Comparison of ENCODE assay signal across 8 cellular contexts in the genomic region with DNA sequence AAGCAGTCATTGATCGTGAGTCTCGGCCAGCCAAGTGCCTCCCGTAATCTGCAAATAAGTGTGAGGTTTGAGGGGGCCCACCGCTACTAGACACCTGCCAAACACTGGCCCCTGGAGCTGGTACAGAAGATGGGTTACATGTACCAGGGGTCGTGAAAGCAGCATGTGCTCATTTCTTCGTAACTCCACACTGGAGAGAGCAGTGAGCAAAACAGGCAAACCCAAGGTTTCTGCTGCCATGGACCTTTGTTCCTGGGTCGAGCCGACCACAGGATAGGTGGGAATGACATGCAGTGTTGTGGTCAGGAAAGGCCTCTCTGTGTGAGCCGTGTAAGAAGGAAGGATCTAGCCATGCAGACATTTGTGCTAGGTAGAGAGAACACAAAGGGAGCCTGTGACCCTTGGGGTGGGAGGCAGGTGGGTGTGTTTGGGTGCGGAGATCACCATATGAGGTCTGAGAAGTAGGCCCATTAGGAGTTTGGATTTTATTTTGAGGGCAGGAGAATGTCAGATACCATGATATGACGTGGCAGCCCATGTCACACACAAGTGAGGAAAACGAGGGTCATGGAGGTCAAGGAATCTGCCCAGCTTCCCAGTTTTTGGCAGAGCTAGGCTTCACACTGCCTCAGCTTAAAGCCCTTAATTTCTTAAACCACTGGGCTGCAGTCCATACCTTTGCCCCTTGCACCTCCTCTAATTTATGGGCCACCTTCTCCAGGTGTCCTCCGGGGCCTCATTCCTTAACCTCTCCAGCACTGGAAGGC. TPM values are rescaled to one million over a fixed set of nuclear protein-coding genes. Genes with fewer than 3 reads are reported as not detected.
DNase-seq lines count a peak whose midpoint lies in the region; ATAC-seq, FAIRE-seq and TF ChIP-seq lines count a peak whose summit lies in the region.

No MANE protein-coding gene starts in this region.

- POLR2A ChIA-PET in CD8-positive, alpha-beta memory T cell (lab: Charles Lee): interaction anchor here (0.5 to 6.2 kb wide), 8 partner anchors 17 to 713 kb away, joined by 3 to 128 read pairs (median 6); a partner anchor contains a TSS

- H2AFZ ChIP-seq in GM23338: peak overlapping the region; percentile 96

- peaks cover 31% of the 10 kb centered on the region for H3K79me2 ChIP-seq in GM23338 (replicated peaks; ENCODE audit: insufficient read depth)

- peak overlapping the region; percentile 77 for H3K27ac ChIP-seq in CD8-positive, alpha-beta memory T cell (ENCODE audit: low read depth, low read length)
- no peak overlapping the region; the same call in 1 of the 2 replicates for H3K27ac ChIP-seq in GM23338 (ENCODE audit: low read depth)
- H3K27ac ChIP-seq in pancreas: peak overlapping the region; percentile 86 to 98 (median 87)

- peak in 1 of 5 donors; percentile 19 for DNase-seq in CD8-positive, alpha-beta memory T cell
- no peak for DNase-seq in GM23338 (ENCODE audit: low spot score)
- peak; percentile 68 to 70 for DNase-seq in erythroblast (lab: John Stamatoyannopoulos, UW)
- no peak for DNase-seq in pancreas
- DNase-seq in effector CD8-positive, alpha-beta T cell (lab: John Stamatoyannopoulos, UW): no peak
- no peak for DNase-seq in SK-N-DZ (ENCODE audit: low spot score)
- no peak for DNase-seq in NOMO-1 treated with DMSO at 0.1 percent for 48 hours (lab: John Stamatoyannopoulos, UW; ENCODE audit: unreplicated experiment)

- H3K9me3 Mint-ChIP-seq in CD8-positive, alpha-beta memory T cell: no peaks in the 10 kb centered on the region
- H3K9me3 Mint-ChIP-seq in GM23338: no peaks in the 10 kb centered on the region
- no peaks in the 10 kb centered on the region for H3K9me3 Mint-ChIP-seq in T-helper 1 cell treated with Interleukin-12 subunit alpha and Interleukin-12 subunit beta and Interleukin-4 antibody, amounts not matched to agents 30 μg/mL and 1 μg/mL, for 36 hours

- peaks cover 39 to 58% (median 56%) of the 10 kb centered on the region in 3 donors for H3K4me1 Mint-ChIP-seq in CD8-positive, alpha-beta memory T cell
- H3K4me1 Mint-ChIP-seq in GM23338: peaks cover 24% of the 10 kb centered on the region
- peaks cover 36% of the 10 kb centered on the region for H3K4me1 Mint-ChIP-seq in T-helper 1 cell treated with Interleukin-12 subunit alpha and Interleukin-12 subunit beta and Interleukin-4 antibody, amounts not matched to agents 30 μg/mL and 1 μg/mL, for 36 hours (ENCODE audit: low read depth)

- no peak for FAIRE-seq in pancreas (lab: Jason Lieb, UNC)

- H4K20me1 ChIP-seq in GM23338 (replicated peaks; ENCODE audit: insufficient read depth): no peaks in the 10 kb centered on the region; the same call in 1 of the 2 replicates

- peak overlapping the region; percentile 89 to 99 (median 96) for H3K27ac Mint-ChIP-seq in CD8-positive, alpha-beta memory T cell
- peak overlapping the region; percentile 7; the same call in 1 of the 2 replicates for H3K27ac Mint-ChIP-seq in GM23338
- peak overlapping the region; percentile 97 for H3K27ac Mint-ChIP-seq in T-helper 1 cell treated with Interleukin-12 subunit alpha and Interleukin-12 subunit beta and Interleukin-4 antibody, amounts not matched to agents 30 μg/mL and 1 μg/mL, for 36 hours

- CTCF ChIA-PET in CD8-positive, alpha-beta memory T cell (lab: Charles Lee): interaction anchor here (1.0 to 6.0 kb wide), 15 partner anchors 11 to 440 kb away, joined by 3 to 74 read pairs (median 6); a partner anchor contains a TSS

- peaks cover 10 to 51% (median 13%) of the 10 kb centered on the region in 3 donors for H3K36me3 Mint-ChIP-seq in CD8-positive, alpha-beta memory T cell
- H3K36me3 Mint-ChIP-seq in GM23338 (ENCODE audit: low read depth): peaks cover 32% of the 10 kb centered on the region
- H3K36me3 Mint-ChIP-seq in T-helper 1 cell treated with Interleukin-12 subunit alpha and Interleukin-12 subunit beta and Interleukin-4 antibody, amounts not matched to agents 30 μg/mL and 1 μg/mL, for 36 hours (ENCODE audit: low read depth): peaks cover 28% of the 10 kb centered on the region

- peaks cover 31% of the 10 kb centered on the region for H3K36me3 ChIP-seq in CD8-positive, alpha-beta memory T cell (ENCODE audit: insufficient read depth, low read length)
- H3K36me3 ChIP-seq in GM23338 (ENCODE audit: insufficient read depth) (peaks cover 20% of the 10 kb centered on the region), pancreas (no peaks in the 10 kb centered on the region)

- no peaks in the 10 kb centered on the region for H3F3A ChIP-seq in GM23338 (replicated peaks; ENCODE audit: low read depth)

- TF ChIP-seq CTCF in GM23338 (conservative IDR thresholded peaks at IDR 0.05; ENCODE audit: low read depth in 2 of 2) (no peak), pancreas (IDR thresholded peaks at IDR 0.05) (no peak)

- H3K4me2 ChIP-seq in GM23338: peak overlapping the region; percentile 98

- 17 to 18% methylated on average over 13 of the region's 13 CpGs for WGBS in pancreas, 2 donors

- H3K4me3 Mint-ChIP-seq in CD8-positive, alpha-beta memory T cell: peak overlapping the region; percentile 84 to 95 (median 88)
- H3K4me3 Mint-ChIP-seq in GM23338: peak overlapping the region; percentile 69
- peak overlapping the region; percentile 91 for H3K4me3 Mint-ChIP-seq in T-helper 1 cell treated with Interleukin-12 subunit alpha and Interleukin-12 subunit beta and Interleukin-4 antibody, amounts not matched to agents 30 μg/mL and 1 μg/mL, for 36 hours

- no peak for TF ChIP-seq POLR2A in erythroblast (IDR thresholded peaks at IDR 0.05; ENCODE audit: low read length)

- H3K4me3 ChIP-seq in CD8-positive, alpha-beta memory T cell (ENCODE audit: low read length): peak overlapping the region; percentile 71
- H3K4me3 ChIP-seq in GM23338: peak overlapping the region; percentile 88
- H3K4me3 ChIP-seq in pancreas: peak overlapping the region; percentile 36 to 65 (median 62)

- H3K9me2 ChIP-seq in GM23338 (ENCODE audit: insufficient read depth): no peaks in the 10 kb centered on the region

- no peaks in the 10 kb centered on the region for H3K9me3 ChIP-seq in CD8-positive, alpha-beta memory T cell (ENCODE audit: low read length)
- H3K9me3 ChIP-seq in pancreas: no peaks in the 10 kb centered on the region

- ATAC-seq in GM23338 (no peak; the same call in 2 of the 3 replicates), pancreas (peak in 2 of 4 donors; percentile 2)

- peaks cover 50% of the 10 kb centered on the region for H3K4me1 ChIP-seq in CD8-positive, alpha-beta memory T cell (ENCODE audit: insufficient read depth, low read length)
- peaks cover 22% of the 10 kb centered on the region for H3K4me1 ChIP-seq in GM23338 (ENCODE audit: insufficient read depth)
- H3K4me1 ChIP-seq in pancreas: peaks cover 5 to 14% (median 14%) of the 10 kb centered on the region in 3 donors

- H3K27me3 Mint-ChIP-seq in CD8-positive, alpha-beta memory T cell: no peaks in the 10 kb centered on the region
- peaks cover 8% of the 10 kb centered on the region for H3K27me3 Mint-ChIP-seq in GM23338 (ENCODE audit: insufficient read depth, low read depth, poor library complexity)
- no peaks in the 10 kb centered on the region for H3K27me3 Mint-ChIP-seq in T-helper 1 cell treated with Interleukin-12 subunit alpha and Interleukin-12 subunit beta and Interleukin-4 antibody, amounts not matched to agents 30 μg/mL and 1 μg/mL, for 36 hours (ENCODE audit: low read depth)

- no peaks in the 10 kb centered on the region for H3K27me3 ChIP-seq in CD8-positive, alpha-beta memory T cell (ENCODE audit: insufficient read depth, low read length, poor library complexity, severe bottlenecking)
- peaks cover 21% of the 10 kb centered on the region for H3K27me3 ChIP-seq in GM23338 (ENCODE audit: insufficient read depth)
- H3K27me3 ChIP-seq in pancreas: no peaks in the 10 kb centered on the region

- intact Hi-C loops in pancreas (cut with DNase I): no loop called here

TF ChIP-seq in GM23338, 12 proteins besides CTCF, POLR2A, EP300 and RAD21 (continues in another document):
- no peak for TF ChIP-seq ZNF331 (CRISPR knock-in tag; IDR thresholded peaks at IDR 0.05; ENCODE audit: low read depth)
- no peak for TF ChIP-seq EZH2phosphoT487 (IDR thresholded peaks at IDR 0.05; ENCODE audit: unreplicated experiment)
- TF ChIP-seq CREB1 (CRISPR knock-in tag; IDR thresholded peaks at IDR 0.05; ENCODE audit: low read depth): no peak
- no peak for TF ChIP-seq POLR2AphosphoS5 (IDR thresholded peaks at IDR 0.05; ENCODE audit: low read depth)

RNA-seq across cellular contexts. Expression of a gene that starts 0.9 kb away (rescaled TPM):
- total RNA-seq in CD8-positive, alpha-beta memory T cell: 100 to 1,000 TPM; 296 to 323 TPM
- 606 TPM for polyA plus RNA-seq in CD8-positive, alpha-beta memory T cell
- 109 and 206 TPM in 2 replicates for total RNA-seq in GM23338 (2014; rRNA removed; shearing (Covaris generic))
- polyA plus RNA-seq in GM23338 (2016; fragmentation: Nextera tagmentation; extraction: Ambion mirVana) (174 and 190 TPM in 2 replicates), pancreas (100 to 1,000 TPM in 1 of 2 donors, 10 to 100 TPM in 1; 77.9 to 130 TPM)
- 10 to 100 TPM; 39.5 to 54.9 (median 53.9) TPM for total RNA-seq in pancreas
- 171 and 205 TPM in 2 replicates for polyA plus RNA-seq in SK-N-DZ (2014; cell fraction: cytosol; rRNA removed)
- 112 and 153 TPM in 2 replicates for polyA plus RNA-seq in SK-N-DZ (2014; cell fraction: nucleus; rRNA removed)

RNA-seq across cellular contexts. Expression of a gene that starts 25.0 kb away (rescaled TPM):
- 10 to 100 TPM; 35.7 to 37.5 TPM for total RNA-seq in CD8-positive, alpha-beta memory T cell
- polyA plus RNA-seq in CD8-positive, alpha-beta memory T cell: 88.2 TPM
- total RNA-seq in GM23338 (2014; rRNA removed; shearing (Covaris generic)): 33.0 and 47.2 TPM in 2 replicates
- 148 and 152 TPM in 2 replicates for polyA plus RNA-seq in GM23338 (2016; fragmentation: Nextera tagmentation; extraction: Ambion mirVana)
- 10 to 100 TPM; 22.3 to 31.7 (median 29.3) TPM for total RNA-seq in pancreas
- polyA plus RNA-seq in pancreas: 10 to 100 TPM; 57.7 to 91.4 TPM
- 31.1 and 33.2 TPM in 2 replicates for polyA plus RNA-seq in SK-N-DZ (2014; cell fraction: cytosol; rRNA removed)
- 22.9 and 34.3 TPM in 2 replicates for polyA plus RNA-seq in SK-N-DZ (2014; cell fraction: nucleus; rRNA removed)

Comparison
In these comparisons a context has a peak if more than half of its experiments do, and no peak if none do; other contexts are left out.
1. DNase-seq: peak in erythroblast (2 of 2); none in GM23338 (single experiment), pancreas (0 of 6), effector CD8-positive, alpha-beta T cell (single experiment), SK-N-DZ (single experiment) and NOMO-1 treated with DMSO at 0.1 percent for 48 hours (single experiment).
2. H3K27ac Mint-ChIP-seq: peak in every context shown above with its lines; median percentile 97 in T-helper 1 cell treated with Interleukin-12 subunit alpha and Interleukin-12 subunit beta and Interleukin-4 antibody, amounts not matched to agents 30 μg/mL and 1 μg/mL, for 36 hours; 96 in CD8-positive, alpha-beta memory T cell; 7 in GM23338.
3. Peak in every context shown above with its lines, with median percentiles within 50 percentile points of each other: H3K4me3 ChIP-seq and H3K4me3 Mint-ChIP-seq.